ENCODE assay signal across 31 cellular contexts in the genomic region with DNA sequence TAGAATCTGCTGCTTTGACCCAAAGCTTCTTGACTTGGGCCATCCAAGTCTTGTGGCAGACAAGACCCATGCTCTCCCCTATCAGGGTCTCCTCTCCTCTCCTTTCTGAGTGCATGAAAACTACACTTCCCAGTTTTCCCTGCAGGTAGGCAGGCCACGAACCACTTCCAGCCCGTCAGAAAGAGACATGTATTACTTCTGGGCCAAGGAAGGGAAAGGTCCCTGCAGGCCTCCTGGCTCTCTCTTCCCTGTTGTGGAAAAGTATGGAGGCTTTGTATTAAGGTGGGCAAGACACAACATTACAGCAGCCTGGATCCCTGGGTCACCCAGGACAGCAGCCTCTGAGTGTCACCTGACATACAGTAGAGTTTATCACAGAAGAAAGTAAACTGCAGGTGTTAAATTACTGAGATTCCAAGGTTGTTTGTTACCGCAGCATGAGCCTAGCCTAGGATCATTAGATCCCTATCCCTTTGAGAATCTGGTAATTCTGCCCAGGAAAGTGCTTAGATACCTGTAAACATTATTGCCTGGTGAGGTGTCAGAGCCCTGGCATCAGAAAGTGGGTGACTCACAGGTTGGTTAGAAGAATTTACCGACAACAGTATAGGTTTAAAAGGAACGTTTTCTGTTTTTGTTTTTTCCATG.
A peak's percentile ranks its signal among the peaks of the same experiment; 100 is the strongest.
DNase-seq lines count a peak whose midpoint lies in the region; ATAC-seq, FAIRE-seq and TF ChIP-seq lines count a peak whose summit lies in the region.
"Had no signal": no experiment of that assay in that cellular context is flagged by ENCODE, and none has a peak within 500 bp of the region (broad histone marks: within the 10 kb centered on the region; RNA-seq: fewer than 3 reads in every experiment).

No MANE protein-coding gene starts in this region.

- H3K27me3 Mint-ChIP-seq in MCF 10A (ENCODE audit: insufficient read depth, unreplicated experiment) (peaks cover 12% of the 10 kb centered on the region), WTC11 (ENCODE audit: low read depth) (no peaks in the 10 kb centered on the region)
- H3K27me3 Mint-ChIP-seq: activated naive CD8-positive, alpha-beta T cell had no signal

- intact Hi-C loops in MCF 10A (cut with micrococcal nuclease) = no loop called here
- intact Hi-C loops in breast epithelium (cut with DNase I; ENCODE audit: low total_unique reads) = no loop called here

- no peaks in the 10 kb centered on the region for H3K9me3 ChIP-seq in breast epithelium
- no peaks in the 10 kb centered on the region for H3K9me3 ChIP-seq in iPS-20b (ENCODE audit: insufficient read depth, low read depth, low read length)
- H3K9me3 ChIP-seq: ascending aorta, lower lobe of right lung, SJSA1, stomach, thyroid gland had no signal

- TF ChIP-seq CTCF in MCF 10A (IDR thresholded peaks at IDR 0.05; ENCODE audit: unreplicated experiment) (no peak), breast epithelium (IDR thresholded peaks at IDR 0.05) (no peak), WTC11 (IDR thresholded peaks at IDR 0.05) (no peak)

- CTCF ChIA-PET in MCF 10A (lab: Yijun Ruan, JAX) (no interaction called here), WTC11 (lab: Charles Lee) (no interaction called here)

- H3K27ac ChIP-seq in breast epithelium (no peak overlapping the region), iPS-20b (ENCODE audit: low read length) (no peak overlapping the region)
- H3K27ac ChIP-seq: 22Rv1, ascending aorta, KMS-11, lower lobe of right lung, SJSA1, stomach, thyroid gland had no signal

- H3K4me3 Mint-ChIP-seq in MCF 10A (ENCODE audit: unreplicated experiment) = no peak overlapping the region
- H3K4me3 Mint-ChIP-seq in WTC11 = no peak overlapping the region
- H3K4me3 Mint-ChIP-seq: activated CD4-positive, alpha-beta T cell treated with anti-CD3 and anti-CD28 coated beads for 36 hours; activated CD8-positive, alpha-beta T cell treated with anti-CD3 and anti-CD28 coated beads, Interleukin-2, amount 10 ng/mL, durations not matched to agents 7 days and 5 days; activated naive CD8-positive, alpha-beta T cell; dendritic cell treated with granulocyte-macrophage colony-stimulating factor and Interleukin-4, amounts not matched to agents 40 ng/mL and 50 ng/mL, for 4 days; nephron had no signal

- H3K36me3 ChIP-seq in breast epithelium (no peaks in the 10 kb centered on the region), iPS-20b (ENCODE audit: insufficient read depth, low read depth, low read length) (no peaks in the 10 kb centered on the region)
- H3K36me3 ChIP-seq: ascending aorta, lower lobe of right lung, SJSA1, stomach, thyroid gland had no signal

- DNase-seq in MCF 10A (ENCODE audit: unreplicated experiment) = peak; percentile 45
- DNase-seq in breast epithelium (ENCODE audit: low spot score in 2 of 2) = no peak
- no peak for DNase-seq in WTC11 (ENCODE audit: low spot score)
- DNase-seq in urothelium cell line (ENCODE audit: low spot score) = peak; percentile 52
- DNase-seq in NCI-H69 (lab: John Stamatoyannopoulos, UW) = no peak
- no peak for DNase-seq in activated CD4-positive, alpha-beta T cell treated with anti-CD3 and anti-CD28 coated beads for 1 hour
- DNase-seq: activated CD4-positive, alpha-beta T cell treated with anti-CD3 and anti-CD28 coated beads for 36 hours; activated CD8-positive, alpha-beta T cell treated with anti-CD3 and anti-CD28 coated beads, Interleukin-2, amount 10 ng/mL, durations not matched to agents 7 days and 5 days; activated effector memory CD4-positive, alpha-beta T cell treated with Interleukin-2 at 50 U/mL for 16 hours; central memory CD4-positive, alpha-beta T cell; EL; islet precursor cell; lower lobe of right lung; NCI-H2171; NCI-H510A; retina; stimulated activated CD4-positive, alpha-beta T cell treated with anti-CD3 and anti-CD28 coated beads, Interleukin-2, amount 100 ng/mL, for 24 hours; stomach; T-helper 1 cell had no signal

- BruUV-seq in MCF 10A (replicated peaks; lab: Mats Ljungman, UMichigan) = no TSS peak

- POLR2A ChIA-PET in MCF 10A (lab: Yijun Ruan, JAX) (interaction anchor here (0.7 kb wide), 1 partner anchor 961 kb away, joined by 3 read pairs; no protein-coding TSS in a partner anchor), WTC11 (lab: Charles Lee) (no interaction called here)

- no peaks in the 10 kb centered on the region for H3K27me3 ChIP-seq in breast epithelium
- no peaks in the 10 kb centered on the region for H3K27me3 ChIP-seq in iPS-20b (ENCODE audit: insufficient read depth, low read length)
- H3K27me3 ChIP-seq: ascending aorta, thyroid gland had no signal

- TF ChIP-seq POLR2A in breast epithelium (IDR thresholded peaks at IDR 0.05) = no peak

- H3K27ac Mint-ChIP-seq in MCF 10A (ENCODE audit: low read depth, unreplicated experiment) (no peak overlapping the region), WTC11 (peak overlapping the region; percentile 84; the same call in 1 of the 2 replicates)
- H3K27ac Mint-ChIP-seq: activated CD4-positive, alpha-beta T cell treated with anti-CD3 and anti-CD28 coated beads for 36 hours; activated CD8-positive, alpha-beta T cell treated with anti-CD3 and anti-CD28 coated beads, Interleukin-2, amount 10 ng/mL, durations not matched to agents 7 days and 5 days; activated naive CD8-positive, alpha-beta T cell; dendritic cell treated with granulocyte-macrophage colony-stimulating factor and Interleukin-4, amounts not matched to agents 40 ng/mL and 50 ng/mL, for 4 days; nephron had no signal

- H3K36me3 Mint-ChIP-seq in MCF 10A (ENCODE audit: insufficient read depth, unreplicated experiment) (no peaks in the 10 kb centered on the region), WTC11 (peaks cover 7% of the 10 kb centered on the region; the same call in 1 of the 2 replicates)
- H3K36me3 Mint-ChIP-seq: activated naive CD8-positive, alpha-beta T cell had no signal

- H3K9me3 Mint-ChIP-seq in MCF 10A (ENCODE audit: unreplicated experiment) = no peaks in the 10 kb centered on the region
- H3K9me3 Mint-ChIP-seq in WTC11 = peaks cover 10% of the 10 kb centered on the region; the same call in 1 of the 2 replicates
- H3K9me3 Mint-ChIP-seq: dendritic cell treated with granulocyte-macrophage colony-stimulating factor and Interleukin-4, amounts not matched to agents 40 ng/mL and 50 ng/mL, for 4 days; nephron had no signal

- ATAC-seq in WTC11 (peak; percentile 81), GM19023 (IDR thresholded peaks at IDR 0.05; ENCODE audit: unreplicated experiment) (no peak)
- ATAC-seq: activated CD4-positive, alpha-beta T cell treated with anti-CD3 and anti-CD28 coated beads for 36 hours; activated CD8-positive, alpha-beta T cell treated with anti-CD3 and anti-CD28 coated beads, Interleukin-2, amount 10 ng/mL, durations not matched to agents 7 days and 5 days; lower lobe of right lung had no signal

- peak overlapping the region; percentile 40 for H3K9ac ChIP-seq in iPS-20b (ENCODE audit: low read depth, low read length)
- H3K9ac ChIP-seq: KMS-11 had no signal

- FAIRE-seq in urothelium cell line (lab: Jason Lieb, UNC) = no peak
- FAIRE-seq: D721Med had no signal

- no peak overlapping the region for H3K4me3 ChIP-seq in breast epithelium
- H3K4me3 ChIP-seq in iPS-20b (ENCODE audit: low read length) = peak overlapping the region; percentile 6; the same call in 1 of the 2 replicates
- H3K4me3 ChIP-seq: ascending aorta, lower lobe of right lung, SJSA1, smooth muscle cell, stomach, thyroid gland had no signal

- no peaks in the 10 kb centered on the region for H3K4me1 Mint-ChIP-seq in MCF 10A (ENCODE audit: insufficient read depth, unreplicated experiment)
- peaks cover 31% of the 10 kb centered on the region for H3K4me1 Mint-ChIP-seq in WTC11
- H3K4me1 Mint-ChIP-seq: activated CD4-positive, alpha-beta T cell treated with anti-CD3 and anti-CD28 coated beads for 36 hours; nephron had no signal

- H3K4me1 ChIP-seq in breast epithelium (no peaks in the 10 kb centered on the region), iPS-20b (ENCODE audit: insufficient read depth, low read length) (peaks cover 13% of the 10 kb centered on the region; the same call in 1 of the 2 replicates)
- H3K4me1 ChIP-seq: ascending aorta, lower lobe of right lung, SJSA1, stomach, thyroid gland had no signal

TF ChIP-seq in WTC11, 78 proteins besides CTCF, POLR2A, EP300 and RAD21:
- TF ChIP-seq SMAD4 (CRISPR knock-in tag; IDR thresholded peaks at IDR 0.05) = no peak
- 0 out of 2 replicates have a peak, but pooled peaks have one; percentile 34 for TF ChIP-seq USF2 (CRISPR knock-in tag; IDR thresholded peaks at IDR 0.05)

Comparison
In these comparisons a context has a peak if more than half of its experiments do, and no peak if none do; other contexts are left out.
1. DNase-seq: peak in MCF 10A (single experiment) and urothelium cell line (single experiment); none in breast epithelium (0 of 2), WTC11 (single experiment), NCI-H69 (single experiment) and activated CD4-positive, alpha-beta T cell treated with anti-CD3 and anti-CD28 coated beads for 1 hour (single experiment).